15 cellular contexts compared by ENCODE assay signal in the genomic region with DNA sequence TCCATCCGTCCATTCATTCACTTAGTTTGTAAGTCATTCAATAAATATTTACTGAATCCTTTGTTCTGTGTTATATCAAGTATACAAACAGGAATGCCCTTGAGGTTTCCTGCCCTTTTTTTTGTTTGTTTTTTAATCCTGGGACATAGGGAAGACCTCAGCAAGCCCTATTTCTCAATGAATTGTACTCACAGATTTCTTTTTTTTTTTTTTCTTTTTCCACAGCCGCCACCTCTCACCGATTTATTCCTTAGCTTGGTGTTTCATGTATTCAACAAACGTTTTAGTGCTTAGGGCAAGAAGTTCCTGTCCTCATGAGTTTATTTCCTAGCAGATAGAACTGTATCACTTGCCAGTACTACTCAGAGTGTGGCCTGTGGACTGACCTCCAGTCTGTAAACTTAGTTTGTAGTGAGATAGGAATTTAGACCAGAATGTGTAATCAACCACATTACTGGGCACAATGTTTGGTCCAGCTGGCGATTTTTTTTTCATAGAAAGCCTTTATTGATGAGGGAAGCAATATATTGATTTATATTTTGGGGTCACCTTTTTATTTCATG. TPM values are rescaled to one million over a fixed set of nuclear protein-coding genes. Genes with fewer than 3 reads are reported as not detected.
DNase-seq lines count a peak whose midpoint lies in the region; ATAC-seq and TF ChIP-seq lines count a peak whose summit lies in the region.
"Had no signal": no experiment of that assay in that cellular context is flagged by ENCODE, and none has a peak within 500 bp of the region (broad histone marks: within the 10 kb centered on the region; RNA-seq: fewer than 3 reads in every experiment).

No MANE protein-coding gene starts in this region.

- intact Hi-C loops in Right ventricle myocardium inferior (cut with DNase I) (no loop called here), cardiac septum (cut with DNase I) (no loop called here)

- no peak overlapping the region for H3K4me3 ChIP-seq in choroid plexus epithelial cell (ENCODE audit: low read depth, low read length)
- H3K4me3 ChIP-seq in coronary artery: no peak overlapping the region

- H3K36me3 Mint-ChIP-seq in mesothelial cell of epicardium: peaks cover 27% of the 10 kb centered on the region

- no peak overlapping the region for H3K27ac ChIP-seq in coronary artery

- no peak overlapping the region for H3K27ac Mint-ChIP-seq in mesothelial cell of epicardium
- H3K27ac Mint-ChIP-seq: activated CD4-positive, alpha-beta memory T cell treated with anti-CD3 and anti-CD28 coated beads for 36 hours had no signal

- TF ChIP-seq CTCF in choroid plexus epithelial cell (conservative IDR thresholded peaks at IDR 0.05; ENCODE audit: low read depth, low read length) (no peak), mesothelial cell of epicardium (IDR thresholded peaks at IDR 0.05; ENCODE audit: unreplicated experiment) (no peak), coronary artery (IDR thresholded peaks at IDR 0.05) (no peak)

- no peaks in the 10 kb centered on the region for H3K4me1 Mint-ChIP-seq in mesothelial cell of epicardium

- no peak for DNase-seq in Right ventricle myocardium inferior (ENCODE audit: missing footprints)
- DNase-seq in cardiac septum (ENCODE audit: low spot score): no peak
- peak; percentile 68 for DNase-seq in choroid plexus epithelial cell (ENCODE audit: low read depth)
- DNase-seq in left lobe of liver (ENCODE audit: low spot score): no peak
- DNase-seq in mesothelial cell of epicardium (ENCODE audit: low spot score in 2 of 2, unreplicated experiment in 2 of 2): no peak
- no peak for DNase-seq in NK-92 treated with Interleukin-12 subunit alpha and Interleukin-12 subunit beta, amount 100 ng/mL, for 24 hours (lab: John Stamatoyannopoulos, UW)
- no peak for DNase-seq in coronary artery (ENCODE audit: low spot score)
- no peak for DNase-seq in SIG-M5 treated with dmso at 0.1 percent for 504 hours (lab: John Stamatoyannopoulos, UW; ENCODE audit: unreplicated experiment)
- DNase-seq: activated CD4-positive, alpha-beta memory T cell treated with anti-CD3 and anti-CD28 coated beads for 36 hours; mammary epithelial cell; NCI-H510A; nucleus accumbens; RPMI8226; stimulated activated CD4-positive, alpha-beta T cell treated with anti-CD3 and anti-CD28 coated beads, Interleukin-15, amount 100 ng/mL, for 24 hours; T1000 had no signal

- H3K4me3 Mint-ChIP-seq in mesothelial cell of epicardium: no peak overlapping the region
- H3K4me3 Mint-ChIP-seq: activated CD4-positive, alpha-beta memory T cell treated with anti-CD3 and anti-CD28 coated beads for 36 hours had no signal

- ATAC-seq in Right ventricle myocardium inferior (peak; percentile 53), left lobe of liver (peak; percentile 78)

- H3K27me3 Mint-ChIP-seq in mesothelial cell of epicardium (ENCODE audit: low read depth): no peaks in the 10 kb centered on the region
- H3K27me3 Mint-ChIP-seq: activated CD4-positive, alpha-beta memory T cell treated with anti-CD3 and anti-CD28 coated beads for 36 hours had no signal

- H3K9me3 Mint-ChIP-seq in mesothelial cell of epicardium: no peaks in the 10 kb centered on the region
- H3K9me3 Mint-ChIP-seq: activated CD4-positive, alpha-beta memory T cell treated with anti-CD3 and anti-CD28 coated beads for 36 hours had no signal

RNA-seq across cellular contexts. Expression of a gene that starts 35.4 kb away (rescaled TPM):
- 0.16 TPM for total RNA-seq in Right ventricle myocardium inferior
- total RNA-seq in cardiac septum: 0.24 TPM
- not detected for total RNA-seq in left lobe of liver
- total RNA-seq in mesothelial cell of epicardium: not detected in 3 replicates
- total RNA-seq: activated CD4-positive, alpha-beta memory T cell treated with anti-CD3 and anti-CD28 coated beads for 36 hours; mammary epithelial cell had no signal
